In the genomic region with DNA sequence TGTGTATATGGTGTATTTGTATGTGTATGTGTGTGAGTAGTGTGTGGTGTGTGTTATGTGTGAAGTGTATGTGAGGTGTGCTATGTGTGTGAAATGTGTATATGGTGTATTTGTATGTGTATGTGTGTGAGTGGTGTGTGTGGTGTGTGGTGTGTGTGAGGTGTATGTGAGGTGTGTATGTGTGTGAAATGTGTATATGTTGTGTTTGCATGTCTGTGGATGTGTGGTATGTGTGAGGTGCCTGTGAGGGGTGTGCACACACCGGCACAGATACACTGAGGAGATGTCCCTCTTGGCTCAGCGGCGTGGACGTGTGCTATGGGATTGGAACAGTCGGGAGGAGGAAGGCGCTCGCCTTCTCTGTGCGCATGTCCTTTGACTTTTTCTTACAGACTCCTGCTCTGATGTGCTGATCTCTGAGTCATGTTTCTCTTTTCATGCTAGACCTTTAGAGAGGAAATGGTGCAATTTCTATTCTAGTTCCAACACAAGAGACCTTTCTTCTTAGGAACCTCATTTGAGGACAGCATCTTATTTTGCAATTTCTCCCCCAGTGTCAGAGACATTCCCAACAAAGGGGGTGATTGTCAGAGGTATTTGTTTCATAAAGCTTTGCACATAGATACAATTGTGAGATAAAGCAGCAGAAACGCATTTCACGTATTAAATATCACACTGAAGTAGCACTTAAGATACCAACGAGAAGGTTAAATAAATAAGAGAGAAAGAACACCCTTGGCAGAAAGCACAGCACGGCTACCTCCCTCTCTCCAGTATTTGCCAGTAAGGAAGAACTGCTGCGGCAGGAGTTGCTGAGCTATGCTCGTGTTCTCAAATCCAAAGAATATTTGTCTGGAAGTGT, we compare ENCODE assay signal across 8 cellular contexts. TPM values are rescaled to one million over a fixed set of nuclear protein-coding genes. Genes with fewer than 3 reads are reported as not detected.
DNase-seq lines count a peak whose midpoint lies in the region; ATAC-seq and TF ChIP-seq lines count a peak whose summit lies in the region.

No MANE protein-coding gene starts in this region.

- 48% methylated on average over 14 of the region's 14 CpGs for WGBS in hepatocyte (ENCODE audit: low lambda C conversion rate, missing lambda C conversion rate)
- WGBS in thyroid gland, 2 donors: 34 to 35% methylated on average over 14 of the region's 14 CpGs

- no peaks in the 10 kb centered on the region for H3K9me2 ChIP-seq in hepatocyte (replicated peaks; ENCODE audit: insufficient read depth)

- no peaks in the 10 kb centered on the region for H3K79me2 ChIP-seq in hepatocyte

- POLR2A ChIA-PET in WTC11 (lab: Charles Lee): no interaction called here

- intact Hi-C loops in thyroid gland (cut with DNase I): no loop called here

- H3K36me3 Mint-ChIP-seq in WTC11: no peaks in the 10 kb centered on the region

- H3K4me1 ChIP-seq in hepatocyte (ENCODE audit: insufficient read depth) (no peaks in the 10 kb centered on the region), thyroid gland (peaks cover 4 to 23% of the 10 kb centered on the region in 2 donors)

- H3K36me3 ChIP-seq in hepatocyte (replicated peaks; ENCODE audit: insufficient read depth, low read depth) (no peaks in the 10 kb centered on the region), thyroid gland (no peaks in the 10 kb centered on the region)

- no peaks in the 10 kb centered on the region for H3K27me3 Mint-ChIP-seq in WTC11 (ENCODE audit: low read depth)

- H3K27ac Mint-ChIP-seq in WTC11: no peak overlapping the region

- no peaks in the 10 kb centered on the region for H3K27me3 ChIP-seq in hepatocyte
- no peaks in the 10 kb centered on the region for H3K27me3 ChIP-seq in thyroid gland

- H3K9me3 Mint-ChIP-seq in WTC11: no peaks in the 10 kb centered on the region

- no peak overlapping the region for H3K4me3 Mint-ChIP-seq in WTC11

- ATAC-seq in WTC11 (no peak; the same call in 1 of the 2 replicates), GM18502 (IDR thresholded peaks at IDR 0.05; ENCODE audit: poor library complexity, unreplicated experiment) (no peak), HG03565 (IDR thresholded peaks at IDR 0.05; ENCODE audit: unreplicated experiment) (no peak)

- CTCF ChIA-PET in WTC11 (lab: Charles Lee): interaction anchor here (1.2 kb wide), 1 partner anchor 20 kb away, joined by 4 read pairs; no protein-coding TSS in a partner anchor

- H3K4me3 ChIP-seq in hepatocyte (no peak overlapping the region), thyroid gland (replicated peaks in 1 of 3) (no peak overlapping the region)

- peak overlapping the region; percentile 55 for H3K4me2 ChIP-seq in hepatocyte

- TF ChIP-seq CTCF in WTC11 (IDR thresholded peaks at IDR 0.05) (no peak), hepatocyte (IDR thresholded peaks at IDR 0.05; ENCODE audit: poor library complexity) (no peak), thyroid gland (IDR thresholded peaks at IDR 0.05) (no peak)

- H4K20me1 ChIP-seq in hepatocyte (ENCODE audit: insufficient read depth, poor library complexity, severe bottlenecking): no peaks in the 10 kb centered on the region

- DNase-seq in ELR (ENCODE audit: low read depth) (peak; percentile 87), NCI-H128 (lab: John Stamatoyannopoulos, UW; ENCODE audit: unreplicated experiment) (peak; percentile 22), WTC11 (ENCODE audit: low spot score) (no peak), hepatocyte (ENCODE audit: low spot score) (peak; percentile 51), thyroid gland (peak; percentile 64 to 66), T-helper 9 cell (no peak)

- H3K4me1 Mint-ChIP-seq in WTC11: no peaks in the 10 kb centered on the region

- no peak for TF ChIP-seq POLR2A in thyroid gland (IDR thresholded peaks at IDR 0.05)

- peak overlapping the region; percentile 2 for H2AFZ ChIP-seq in hepatocyte

- H3K27ac ChIP-seq in hepatocyte (peak overlapping the region; percentile 59), thyroid gland (peak overlapping the region; percentile 30 to 70 (median 46))

- H3K9me3 ChIP-seq in hepatocyte (ENCODE audit: low read depth): no peaks in the 10 kb centered on the region
- H3K9me3 ChIP-seq in thyroid gland: no peaks in the 10 kb centered on the region

TF ChIP-seq in WTC11, 78 proteins besides CTCF, POLR2A, EP300 and RAD21:
- TF ChIP-seq, protein P1, sequence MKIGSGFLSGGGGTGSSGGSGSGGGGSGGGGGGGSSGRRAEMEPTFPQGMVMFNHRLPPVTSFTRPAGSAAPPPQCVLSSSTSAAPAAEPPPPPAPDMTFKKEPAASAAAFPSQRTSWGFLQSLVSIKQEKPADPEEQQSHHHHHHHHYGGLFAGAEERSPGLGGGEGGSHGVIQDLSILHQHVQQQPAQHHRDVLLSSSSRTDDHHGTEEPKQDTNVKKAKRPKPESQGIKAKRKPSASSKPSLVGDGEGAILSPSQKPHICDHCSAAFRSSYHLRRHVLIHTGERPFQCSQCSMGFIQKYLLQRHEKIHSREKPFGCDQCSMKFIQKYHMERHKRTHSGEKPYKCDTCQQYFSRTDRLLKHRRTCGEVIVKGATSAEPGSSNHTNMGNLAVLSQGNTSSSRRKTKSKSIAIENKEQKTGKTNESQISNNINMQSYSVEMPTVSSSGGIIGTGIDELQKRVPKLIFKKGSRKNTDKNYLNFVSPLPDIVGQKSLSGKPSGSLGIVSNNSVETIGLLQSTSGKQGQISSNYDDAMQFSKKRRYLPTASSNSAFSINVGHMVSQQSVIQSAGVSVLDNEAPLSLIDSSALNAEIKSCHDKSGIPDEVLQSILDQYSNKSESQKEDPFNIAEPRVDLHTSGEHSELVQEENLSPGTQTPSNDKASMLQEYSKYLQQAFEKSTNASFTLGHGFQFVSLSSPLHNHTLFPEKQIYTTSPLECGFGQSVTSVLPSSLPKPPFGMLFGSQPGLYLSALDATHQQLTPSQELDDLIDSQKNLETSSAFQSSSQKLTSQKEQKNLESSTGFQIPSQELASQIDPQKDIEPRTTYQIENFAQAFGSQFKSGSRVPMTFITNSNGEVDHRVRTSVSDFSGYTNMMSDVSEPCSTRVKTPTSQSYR (CRISPR knock-in tag; IDR thresholded peaks at IDR 0.05): no peak
- TF ChIP-seq, protein P2, sequence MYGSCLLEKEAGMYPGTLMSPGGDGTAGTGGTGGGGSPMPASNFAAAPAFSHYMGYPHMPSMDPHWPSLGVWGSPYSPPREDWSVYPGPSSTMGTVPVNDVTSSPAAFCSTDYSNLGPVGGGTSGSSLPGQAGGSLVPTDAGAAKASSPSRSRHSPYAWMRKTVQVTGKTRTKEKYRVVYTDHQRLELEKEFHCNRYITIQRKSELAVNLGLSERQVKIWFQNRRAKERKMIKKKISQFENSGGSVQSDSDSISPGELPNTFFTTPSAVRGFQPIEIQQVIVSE (CRISPR knock-in tag; IDR thresholded peaks at IDR 0.05; ENCODE audit: borderline replicate concordance): no peak
- TF ChIP-seq, protein P3, sequence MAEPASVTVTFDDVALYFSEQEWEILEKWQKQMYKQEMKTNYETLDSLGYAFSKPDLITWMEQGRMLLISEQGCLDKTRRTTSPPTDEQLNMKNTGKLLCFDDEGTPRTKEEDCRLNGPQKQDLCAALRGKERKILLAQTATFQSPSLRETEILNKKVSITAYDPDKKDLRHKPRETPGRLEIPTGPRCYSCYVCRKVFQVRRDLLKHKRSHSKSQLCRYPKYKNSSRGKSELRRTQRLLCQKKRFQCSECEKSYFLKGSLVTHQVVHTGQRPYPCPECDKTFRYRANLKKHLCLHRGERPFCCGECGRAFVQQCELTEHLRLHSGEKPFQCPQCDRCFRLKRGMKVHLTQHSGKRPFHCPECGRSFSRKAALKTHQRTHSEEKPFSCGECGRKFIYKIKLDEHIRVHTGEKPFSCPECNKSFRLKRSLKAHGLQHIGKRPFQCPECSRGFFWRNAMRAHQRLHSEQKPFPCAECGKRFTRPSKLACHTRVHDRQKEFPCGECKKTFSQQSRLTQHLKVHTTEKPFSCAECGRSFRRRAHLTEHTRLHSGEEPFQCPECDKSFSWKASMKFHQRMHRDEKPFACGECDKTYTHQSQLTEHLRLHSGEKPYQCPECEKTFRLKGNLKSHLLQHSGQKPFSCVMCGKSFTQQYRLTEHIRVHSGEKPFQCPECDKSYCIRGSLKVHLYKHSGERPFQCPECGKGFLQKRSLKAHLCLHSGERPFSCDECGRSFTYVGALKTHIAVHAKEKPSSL (CRISPR knock-in tag; conservative IDR thresholded peaks at IDR 0.05): no peak
- peak; percentile 71; the same call in 1 of the 2 replicates for TF ChIP-seq GABPB1 (CRISPR knock-in tag; IDR thresholded peaks at IDR 0.05)
- no peak for TF ChIP-seq ZNF121 (CRISPR knock-in tag; IDR thresholded peaks at IDR 0.05)

RNA-seq across cellular contexts. Expression of a gene that starts 11.3 kb away (rescaled TPM):
- 0.20 to 0.27 TPM (median 0.23 TPM) in 3 replicates for total RNA-seq in WTC11 (2021)
- 22.7 and 25.3 TPM in 2 replicates for total RNA-seq in hepatocyte
- 13.9 and 19.8 TPM in 2 replicates for polyA plus RNA-seq in hepatocyte
- 1 to 10 TPM; 4.9 to 9.2 (median 7.7) TPM for total RNA-seq in thyroid gland

Comparison
In these comparisons a context has a peak if more than half of its experiments do, and no peak if none do; other contexts are left out.
1. DNase-seq: peak in ELR (single experiment), NCI-H128 (single experiment), hepatocyte (single experiment) and thyroid gland (2 of 2); none in WTC11 (single experiment) and T-helper 9 cell (single experiment).